Comparison of ENCODE assay signal across 8 cellular contexts in genomic region chr12:98503593-98504367, GRCh38. TPM values are rescaled to one million over a fixed set of nuclear protein-coding genes. Genes with fewer than 3 reads are reported as not detected.
A peak's percentile ranks its signal among the peaks of the same experiment; 100 is the strongest.
DNase-seq lines count a peak whose midpoint lies in the region; ATAC-seq and TF ChIP-seq lines count a peak whose summit lies in the region.

No MANE protein-coding gene starts in this region.

- ATAC-seq in HG03457 (IDR thresholded peaks at IDR 0.05; ENCODE audit: unreplicated experiment): peak; percentile 48
- peak; percentile 79 for ATAC-seq in left lobe of liver

- no peaks in the 10 kb centered on the region for H3K36me3 ChIP-seq in BE2C

- peak overlapping the region; percentile 84 to 93 for H3K27ac ChIP-seq in coronary artery

- H3K4me3 ChIP-seq in BE2C (ENCODE audit: low read depth, low read length) (peak overlapping the region; percentile 97), coronary artery (peak overlapping the region; percentile 75)

- TF ChIP-seq CTCF in BE2C (IDR thresholded peaks at IDR 0.05; ENCODE audit: low read depth, low read length) (no peak), coronary artery (IDR thresholded peaks at IDR 0.05) (no peak)

- H3K27me3 ChIP-seq in BE2C: no peaks in the 10 kb centered on the region

- DNase-seq in BE2C: peak; percentile 95
- DNase-seq in GM19240 (ENCODE audit: insufficient read length, low spot score): peak; percentile 53
- peak; percentile 77 for DNase-seq in NCI-H524 treated with DMSO at 0.1 percent for 48 hours (lab: John Stamatoyannopoulos, UW)
- DNase-seq in activated CD4-positive, alpha-beta T cell treated with anti-CD3 and anti-CD28 coated beads for 48 hours: peak; percentile 97
- DNase-seq in coronary artery (ENCODE audit: low spot score): peak; percentile 94
- peak; percentile 96 for DNase-seq in left lobe of liver (ENCODE audit: low spot score)
- peak; percentile 94 to 95 for DNase-seq in stimulated activated CD4-positive, alpha-beta T cell treated with anti-CD3 and anti-CD28 coated beads, Interleukin-2, amount 100 ng/mL, for 24 hours

- H3K9me3 ChIP-seq in BE2C: no peaks in the 10 kb centered on the region

- no peaks in the 10 kb centered on the region for H3K4me1 ChIP-seq in BE2C

RNA-seq across cellular contexts. Expression of gene TMPO, which starts 11.6 kb away (rescaled TPM):
- polyA plus RNA-seq in BE2C (2012; ENCODE audit: insufficient read depth, insufficient read length, low read depth): 42.7 TPM
- total RNA-seq in left lobe of liver: 29.7 TPM

Comparison
In these comparisons a context has a peak if more than half of its experiments do, and no peak if none do; other contexts are left out.
1. Peak in every context shown above with its lines: DNase-seq, ATAC-seq, H3K4me3 ChIP-seq and H3K27ac ChIP-seq.